ENCODE assay signal across 8 cellular contexts in the genomic region with DNA sequence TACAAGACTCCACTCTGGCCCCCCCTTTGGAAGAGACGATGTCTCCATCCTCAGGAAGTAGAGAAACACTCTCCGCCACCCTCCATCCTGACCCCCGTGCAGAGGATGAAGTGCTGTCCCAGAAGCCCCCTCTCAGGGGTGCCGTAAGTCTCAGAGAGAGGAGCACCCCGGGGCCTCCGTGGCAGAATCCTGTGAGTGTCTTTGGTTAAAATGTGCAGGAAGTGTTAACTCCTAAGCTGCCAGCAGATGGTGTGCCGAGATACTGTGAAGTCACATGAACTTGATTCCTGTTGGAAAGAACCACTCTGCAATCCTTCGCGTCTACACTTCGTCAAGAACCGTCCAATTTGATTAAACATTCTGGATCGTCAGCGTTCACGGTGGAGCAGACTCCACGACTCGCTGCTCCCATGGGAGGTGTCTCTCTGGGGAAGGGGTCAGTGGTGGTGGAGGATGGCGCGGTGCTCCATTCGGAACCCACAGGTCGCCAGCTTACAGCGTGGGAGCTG. TPM values are rescaled to one million over a fixed set of nuclear protein-coding genes. Genes with fewer than 3 reads are reported as not detected.
A peak's percentile ranks its signal among the peaks of the same experiment; 100 is the strongest.
DNase-seq lines count a peak whose midpoint lies in the region; ATAC-seq lines count a peak whose summit lies in the region.

No MANE protein-coding gene starts in this region.

- no peaks in the 10 kb centered on the region for H3K9me3 Mint-ChIP-seq in activated CD4-positive, alpha-beta T cell treated with anti-CD3 and anti-CD28 coated beads for 36 hours (ENCODE audit: low read depth)

- CTCF ChIA-PET in activated CD4-positive, alpha-beta T cell treated with anti-CD3 and anti-CD28 coated beads for 36 hours (lab: Charles Lee) = interaction anchor here (0.5 to 1.9 kb wide), 13 partner anchors 10 to 854 kb away, joined by 3 to 8 read pairs (median 4); a partner anchor contains a TSS

- peaks cover 48% of the 10 kb centered on the region for H3K36me3 Mint-ChIP-seq in activated CD4-positive, alpha-beta T cell treated with anti-CD3 and anti-CD28 coated beads for 36 hours (ENCODE audit: low read depth)

- H3K4me1 Mint-ChIP-seq in activated CD4-positive, alpha-beta T cell treated with anti-CD3 and anti-CD28 coated beads for 36 hours = peaks cover 93% of the 10 kb centered on the region

- DNase-seq in activated CD4-positive, alpha-beta T cell treated with anti-CD3 and anti-CD28 coated beads for 36 hours = peak; percentile 82
- DNase-seq in activated CD4-positive, alpha-beta T cell treated with anti-CD3 and anti-CD28 coated beads for 1 hour = no peak
- DNase-seq in NAMALWA (ENCODE audit: low spot score) (peak; percentile 41), amniotic epithelial cell (ENCODE audit: low read depth) (peak; percentile 79), lung microvascular endothelial cell (ENCODE audit: low read depth in 2 of 2) (peak; percentile 60 to 83), NCI-H146 (lab: John Stamatoyannopoulos, UW) (no peak)

- peak; percentile 60 for ATAC-seq in activated CD4-positive, alpha-beta T cell treated with anti-CD3 and anti-CD28 coated beads for 36 hours
- ATAC-seq in GM21515 (IDR thresholded peaks at IDR 0.05; ENCODE audit: unreplicated experiment) (no peak), HG03439 (IDR thresholded peaks at IDR 0.05; ENCODE audit: unreplicated experiment) (no peak)

- intact Hi-C loops in activated CD4-positive, alpha-beta T cell treated with anti-CD3 and anti-CD28 coated beads for 36 hours (cut with DNase I, micrococcal nuclease) = loop anchor here (1.0 to 10.0 kb wide), 5 partner anchors 24 to 1288 kb away; a partner anchor contains a TSS

- peak overlapping the region; percentile 96 for H3K27ac Mint-ChIP-seq in activated CD4-positive, alpha-beta T cell treated with anti-CD3 and anti-CD28 coated beads for 36 hours

- POLR2A ChIA-PET in activated CD4-positive, alpha-beta T cell treated with anti-CD3 and anti-CD28 coated beads for 36 hours (lab: Charles Lee) = interaction anchor here (0.6 to 2.3 kb wide), 4 partner anchors 27 to 730 kb away, joined by 3 to 7 read pairs (median 4); no protein-coding TSS in a partner anchor

- H3K27me3 Mint-ChIP-seq in activated CD4-positive, alpha-beta T cell treated with anti-CD3 and anti-CD28 coated beads for 36 hours = no peaks in the 10 kb centered on the region

- peak overlapping the region; percentile 79 for H3K4me3 Mint-ChIP-seq in activated CD4-positive, alpha-beta T cell treated with anti-CD3 and anti-CD28 coated beads for 36 hours

RNA-seq across cellular contexts. Expression of a gene that starts 5.6 kb away (rescaled TPM):
- 10 to 100 TPM; 35.2 to 36.1 TPM for total RNA-seq in activated CD4-positive, alpha-beta T cell treated with anti-CD3 and anti-CD28 coated beads for 36 hours
- 9.4 and 18.8 TPM in 2 replicates for total RNA-seq in lung microvascular endothelial cell

RNA-seq across cellular contexts. Expression of a gene that starts 20.5 kb away (rescaled TPM):
- not detected for total RNA-seq in activated CD4-positive, alpha-beta T cell treated with anti-CD3 and anti-CD28 coated beads for 36 hours
- not detected in 2 replicates for total RNA-seq in lung microvascular endothelial cell

Comparison
In these comparisons a context has a peak if more than half of its experiments do, and no peak if none do; other contexts are left out.
1. DNase-seq: peak in activated CD4-positive, alpha-beta T cell treated with anti-CD3 and anti-CD28 coated beads for 36 hours (single experiment), NAMALWA (single experiment), amniotic epithelial cell (single experiment) and lung microvascular endothelial cell (2 of 2); none in activated CD4-positive, alpha-beta T cell treated with anti-CD3 and anti-CD28 coated beads for 1 hour (single experiment) and NCI-H146 (single experiment).